9 cellular contexts compared by ENCODE assay signal in genomic region chr18:48031011-48031480, GRCh38.
A peak's percentile ranks its signal among the peaks of the same experiment; 100 is the strongest.
DNase-seq lines count a peak whose midpoint lies in the region; ATAC-seq, FAIRE-seq and TF ChIP-seq lines count a peak whose summit lies in the region.
"Had no signal": no experiment of that assay in that cellular context is flagged by ENCODE, and none has a peak within 500 bp of the region (broad histone marks: within the 10 kb centered on the region; RNA-seq: fewer than 3 reads in every experiment).

No MANE protein-coding gene starts in this region.

- H3K4me3 ChIP-seq in Caco-2 (ENCODE audit: low read depth, low read length): no peak overlapping the region
- H3K4me3 ChIP-seq in body of pancreas: no peak overlapping the region
- H3K4me3 ChIP-seq in keratinocyte (ENCODE audit: control insufficient read depth in 2 of 3, extremely low read depth in 1 of 3, insufficient read depth in 2 of 3, low read depth in 1 of 3, low read length in 3 of 3): no peak overlapping the region

- FAIRE-seq in keratinocyte (lab: Jason Lieb, UNC): peak; percentile 85
- FAIRE-seq: frontal cortex had no signal

- no peak overlapping the region for H2AFZ ChIP-seq in keratinocyte (ENCODE audit: control insufficient read depth, low read length)

- H3K9me1 ChIP-seq in keratinocyte (ENCODE audit: control insufficient read depth, extremely low read depth, insufficient read depth, low read length): no peaks in the 10 kb centered on the region

- H3K9me3 ChIP-seq in Caco-2: no peaks in the 10 kb centered on the region
- no peaks in the 10 kb centered on the region for H3K9me3 ChIP-seq in body of pancreas
- no peaks in the 10 kb centered on the region for H3K9me3 ChIP-seq in keratinocyte (ENCODE audit: control insufficient read depth, low read depth, low read length)

- H3K27me3 Mint-ChIP-seq in Caco-2 (ENCODE audit: insufficient read depth, unreplicated experiment): peaks cover 4% of the 10 kb centered on the region
- H3K27me3 Mint-ChIP-seq in type B pancreatic cell: no peaks in the 10 kb centered on the region

- peak in 1 of 2 experiments; percentile 67 for TF ChIP-seq CTCF in Caco-2 (IDR thresholded peaks at IDR 0.05; ENCODE audit: insufficient read depth in 1 of 2, low read depth in 1 of 2, low read length in 1 of 2, severe bottlenecking in 1 of 2, unreplicated experiment in 1 of 2)
- TF ChIP-seq CTCF in body of pancreas (IDR thresholded peaks at IDR 0.05): peak; percentile 66 to 87 (median 75)
- TF ChIP-seq CTCF in keratinocyte (optimal IDR thresholded peaks at IDR 0.05 in 1 of 3, IDR thresholded peaks at IDR 0.05 in 1 of 3, conservative IDR thresholded peaks at IDR 0.05 in 1 of 3; ENCODE audit: extremely low read depth in 1 of 3, insufficient read depth in 2 of 3, low read length in 3 of 3): peak in 2 of 3 experiments; percentile 78 to 92
- peak; percentile 85 for TF ChIP-seq CTCF in type B pancreatic cell (conservative IDR thresholded peaks at IDR 0.05)

- DNase-seq in Caco-2: peak; percentile 41 to 52
- DNase-seq in HEK293T (ENCODE audit: extremely low spot score): peak; percentile 55
- DNase-seq in NCI-H524 treated with DMSO at 0.1 percent for 48 hours (lab: John Stamatoyannopoulos, UW): peak; percentile 87
- peak; percentile 64 to 76 (median 74) for DNase-seq in body of pancreas
- no peak for DNase-seq in keratinocyte (ENCODE audit: low read depth, low spot score)
- no peak for DNase-seq in type B pancreatic cell (ENCODE audit: extremely low spot score, unreplicated experiment)
- DNase-seq in stimulated activated CD4-positive, alpha-beta T cell treated with anti-CD3 and anti-CD28 coated beads, Interleukin-4, amount 100 ng/mL, for 1 hour: no peak

- H3K4me1 ChIP-seq in Caco-2: no peaks in the 10 kb centered on the region
- no peaks in the 10 kb centered on the region for H3K4me1 ChIP-seq in body of pancreas
- peaks cover 3% of the 10 kb centered on the region for H3K4me1 ChIP-seq in keratinocyte (ENCODE audit: control insufficient read depth, extremely low read depth, insufficient read depth, low read length)

- H3K4me1 Mint-ChIP-seq in Caco-2 (ENCODE audit: low read depth, unreplicated experiment) (no peaks in the 10 kb centered on the region), type B pancreatic cell (ENCODE audit: unreplicated experiment) (peaks cover 8% of the 10 kb centered on the region)

- POLR2A ChIA-PET in Caco-2 (lab: Charles Lee) (no interaction called here), HEK293T (lab: Yijun Ruan, JAX) (no interaction called here)

- dilution Hi-C loops in keratinocyte (cut with MboI; ENCODE audit: extremely low pct_ligation_motif_present, low sequenced_read_pairs): no loop called here

- no peaks in the 10 kb centered on the region for H3K79me2 ChIP-seq in keratinocyte (ENCODE audit: control insufficient read depth, insufficient read depth, low read length)

- 0% methylated on average over 1 of the region's 1 CpG; no CpG with 5 or more reads in 1 of the 2 donors for WGBS in body of pancreas, 2 donors

- intact Hi-C loops in Caco-2 (cut with micrococcal nuclease; ENCODE audit: unreplicated experiment) (loop anchor here (5.0 kb wide), 1 partner anchor 436 kb away; no protein-coding TSS in a partner anchor), body of pancreas (cut with DNase I) (no loop called here)

- no peak overlapping the region for H3K9ac ChIP-seq in keratinocyte (ENCODE audit: control insufficient read depth, extremely low read depth, insufficient read depth, low read length)

- H3K36me3 Mint-ChIP-seq in Caco-2 (ENCODE audit: insufficient read depth, unreplicated experiment): no peaks in the 10 kb centered on the region
- H3K36me3 Mint-ChIP-seq in type B pancreatic cell: no peaks in the 10 kb centered on the region

- H3K27ac ChIP-seq in body of pancreas (no peak overlapping the region), keratinocyte (ENCODE audit: control insufficient read depth, insufficient read depth, low read length) (no peak overlapping the region)

- CTCF ChIA-PET in Caco-2 (lab: Charles Lee) (no interaction called here), HEK293T (lab: Yijun Ruan, JAX) (interaction anchor here (0.9 to 1.2 kb wide), 5 partner anchors 10 to 416 kb away, joined by 3 to 7 read pairs (median 4); no protein-coding TSS in a partner anchor)

- H3K27ac Mint-ChIP-seq in Caco-2 (ENCODE audit: unreplicated experiment): no peak overlapping the region
- no peak overlapping the region for H3K27ac Mint-ChIP-seq in type B pancreatic cell

- no peak overlapping the region for H3K4me2 ChIP-seq in keratinocyte (ENCODE audit: control insufficient read depth, extremely low read depth, insufficient read depth, low read depth, low read length)

- no peaks in the 10 kb centered on the region for H3K36me3 ChIP-seq in Caco-2 (ENCODE audit: control insufficient read depth, insufficient read depth, low read length)
- H3K36me3 ChIP-seq in body of pancreas (replicated peaks in 1 of 2; ENCODE audit: insufficient read depth in 1 of 2, low read depth in 2 of 2): no peaks in the 10 kb centered on the region
- H3K36me3 ChIP-seq in keratinocyte (ENCODE audit: control insufficient read depth in 2 of 2, extremely low read depth in 1 of 2, insufficient read depth in 2 of 2, low read length in 2 of 2): no peaks in the 10 kb centered on the region

- ATAC-seq in body of pancreas (peak; percentile 84), GM21528 (IDR thresholded peaks at IDR 0.05; ENCODE audit: low FRiP score, unreplicated experiment) (no peak)

- H3K4me3 Mint-ChIP-seq in Caco-2 (ENCODE audit: unreplicated experiment) (no peak overlapping the region), type B pancreatic cell (no peak overlapping the region)

- H4K20me1 ChIP-seq in keratinocyte (ENCODE audit: control insufficient read depth, extremely low read depth, insufficient read depth, low read length): no peaks in the 10 kb centered on the region

- H3K9me3 Mint-ChIP-seq in Caco-2 (ENCODE audit: unreplicated experiment): no peaks in the 10 kb centered on the region
- no peaks in the 10 kb centered on the region for H3K9me3 Mint-ChIP-seq in type B pancreatic cell

- H3K27me3 ChIP-seq in Caco-2 (replicated peaks; ENCODE audit: control insufficient read depth, insufficient read depth, low read length) (no peaks in the 10 kb centered on the region), body of pancreas (no peaks in the 10 kb centered on the region), keratinocyte (ENCODE audit: control insufficient read depth, extremely low read depth, insufficient read depth, low read length) (no peaks in the 10 kb centered on the region)

- BruUV-seq in Caco-2 (replicated peaks; lab: Mats Ljungman, UMichigan): no TSS peak

- no peak for TF ChIP-seq POLR2A in body of pancreas (IDR thresholded peaks at IDR 0.05)

TF ChIP-seq in HEK293T, 16 proteins besides CTCF, POLR2A, EP300 and RAD21:
- TF ChIP-seq TARDBP (IDR thresholded peaks at IDR 0.05) (no peak), ELF4 (IDR thresholded peaks at IDR 0.05) (no peak), ARNT (IDR thresholded peaks at IDR 0.05) (no peak), SUZ12 (IDR thresholded peaks at IDR 0.05) (no peak), LEF1 (IDR thresholded peaks at IDR 0.05; ENCODE audit: borderline replicate concordance) (no peak), FOXA1 (IDR thresholded peaks at IDR 0.05) (no peak), FOXM1 (IDR thresholded peaks at IDR 0.05; ENCODE audit: borderline replicate concordance) (no peak), SP1 (IDR thresholded peaks at IDR 0.05) (no peak), HDGF (IDR thresholded peaks at IDR 0.05; ENCODE audit: borderline replicate concordance) (no peak), ZNF384 (IDR thresholded peaks at IDR 0.05) (no peak), L3MBTL2 (conservative IDR thresholded peaks at IDR 0.05) (no peak), NFRKB (IDR thresholded peaks at IDR 0.05) (no peak), CTBP1 (IDR thresholded peaks at IDR 0.05; ENCODE audit: borderline replicate concordance) (no peak), BHLHE40 (IDR thresholded peaks at IDR 0.05; ENCODE audit: borderline replicate concordance) (no peak), FOXK2 (IDR thresholded peaks at IDR 0.05) (no peak), PKNOX1 (IDR thresholded peaks at IDR 0.05) (no peak)
TF ChIP-seq in HEK293T: peak in this region for 0.

Comparison
In these comparisons a context has a peak if more than half of its experiments do, and no peak if none do; other contexts are left out.
1. DNase-seq: peak in Caco-2 (2 of 2), HEK293T (single experiment), NCI-H524 treated with DMSO at 0.1 percent for 48 hours (single experiment) and body of pancreas (4 of 4); none in keratinocyte (single experiment), type B pancreatic cell (single experiment) and stimulated activated CD4-positive, alpha-beta T cell treated with anti-CD3 and anti-CD28 coated beads, Interleukin-4, amount 100 ng/mL, for 1 hour (single experiment).